ENCODE assay signal across 17 cellular contexts in the genomic region with DNA sequence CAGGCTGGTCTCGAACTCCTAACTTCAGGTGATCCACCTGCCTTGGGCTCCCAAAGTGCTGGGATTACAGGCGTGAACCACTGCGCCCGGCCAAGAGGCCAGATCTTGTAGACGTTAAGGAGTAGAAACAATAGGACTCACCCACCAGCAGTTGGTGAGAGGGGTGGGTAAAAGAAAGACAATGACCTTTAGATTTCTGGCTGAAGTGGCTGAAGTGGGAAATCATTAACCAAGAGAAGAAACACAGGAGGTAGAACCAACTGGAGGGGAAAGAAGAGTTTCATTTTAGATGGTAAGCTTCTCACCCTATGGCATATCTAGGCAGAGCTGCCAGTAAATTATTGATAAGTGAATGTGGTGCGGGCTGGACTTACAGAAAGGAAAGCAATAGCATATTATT.
DNase-seq lines count a peak whose midpoint lies in the region; ATAC-seq lines count a peak whose summit lies in the region.
"Had no signal": no experiment of that assay in that cellular context is flagged by ENCODE, and none has a peak within 500 bp of the region (broad histone marks: within the 10 kb centered on the region; RNA-seq: fewer than 3 reads in every experiment).

No MANE protein-coding gene starts in this region.

- DNase-seq in NCI-H82 (lab: John Stamatoyannopoulos, UW) (peak; percentile 45), NCI-H82 treated with DMSO at 0.1 percent for 48 hours (lab: John Stamatoyannopoulos, UW; ENCODE audit: unreplicated experiment) (no peak), HT-29 (ENCODE audit: low spot score) (peak; percentile 51), NCI-H1930 (lab: John Stamatoyannopoulos, UW) (no peak), DMS 273 treated with DMSO at 0.1 percent for 48 hours (lab: John Stamatoyannopoulos, UW) (no peak), immature natural killer cell (no peak)
- DNase-seq: activated CD4-positive, alpha-beta T cell treated with anti-CD3 and anti-CD28 coated beads for 1 hour; CD4-positive, CD25-positive, alpha-beta regulatory T cell; effector CD8-positive, alpha-beta T cell; NCI-H1694; NCI-H524 treated with DMSO at 0.1 percent for 48 hours; right cardiac atrium; stimulated activated CD4-positive, alpha-beta T cell treated with anti-CD3 and anti-CD28 coated beads, Interleukin-4, amount 100 ng/mL, for 1 hour; T-helper 17 cell had no signal

- H3K27ac Mint-ChIP-seq in immature natural killer cell = no peak overlapping the region
- H3K27ac Mint-ChIP-seq: activated naive CD4-positive, alpha-beta T cell treated with anti-CD3 and anti-CD28 coated beads, Interleukin-2, amount 50 U/mL, for 72 hours; T-helper 17 cell had no signal

- peaks cover 0 to 7% (median 0%) of the 10 kb centered on the region in 3 donors for H3K27me3 Mint-ChIP-seq in immature natural killer cell (ENCODE audit: low read depth in 3 of 3)

- no peak overlapping the region for H3K4me3 Mint-ChIP-seq in immature natural killer cell
- H3K4me3 Mint-ChIP-seq: CD4-positive, CD25-positive, alpha-beta regulatory T cell; T-helper 17 cell had no signal

- no peaks in the 10 kb centered on the region for H3K4me1 Mint-ChIP-seq in immature natural killer cell
- H3K4me1 Mint-ChIP-seq: CD4-positive, CD25-positive, alpha-beta regulatory T cell; T-helper 17 cell had no signal

- no peaks in the 10 kb centered on the region for H3K36me3 Mint-ChIP-seq in immature natural killer cell
- H3K36me3 Mint-ChIP-seq: activated naive CD4-positive, alpha-beta T cell treated with anti-CD3 and anti-CD28 coated beads, Interleukin-2, amount 50 U/mL, for 72 hours; CD4-positive, CD25-positive, alpha-beta regulatory T cell had no signal

- peak; percentile 77 for ATAC-seq in HG02938 (IDR thresholded peaks at IDR 0.05; ENCODE audit: unreplicated experiment)
- ATAC-seq in HG03439 (IDR thresholded peaks at IDR 0.05; ENCODE audit: unreplicated experiment) = no peak
- ATAC-seq: activated naive CD4-positive, alpha-beta T cell treated with anti-CD3 and anti-CD28 coated beads, Interleukin-2, amount 50 U/mL, for 72 hours; right cardiac atrium; T-helper 17 cell had no signal

- H3K9me3 Mint-ChIP-seq in immature natural killer cell = no peaks in the 10 kb centered on the region
- H3K9me3 Mint-ChIP-seq: activated naive CD4-positive, alpha-beta T cell treated with anti-CD3 and anti-CD28 coated beads, Interleukin-2, amount 50 U/mL, for 72 hours had no signal

Comparison
In these comparisons a context has a peak if more than half of its experiments do, and no peak if none do; other contexts are left out.
1. DNase-seq: peak in NCI-H82 (single experiment) and HT-29 (single experiment); none in NCI-H82 treated with DMSO at 0.1 percent for 48 hours (single experiment), NCI-H1930 (0 of 2), DMS 273 treated with DMSO at 0.1 percent for 48 hours (single experiment) and immature natural killer cell (0 of 3).